In genomic region chr20:21100590-21101452, GRCh38 we compare ENCODE assay signal across 8 cellular contexts. TPM values are rescaled to one million over a fixed set of nuclear protein-coding genes. Genes with fewer than 3 reads are reported as not detected.
DNase-seq lines count a peak whose midpoint lies in the region; ATAC-seq and TF ChIP-seq lines count a peak whose summit lies in the region.

No MANE protein-coding gene starts in this region.

- WGBS in H9 (ENCODE audit: extremely low coverage, insufficient read length, low lambda C conversion rate): no CpG with 5 or more reads among the region's 64 CpGs

- H3K79me1 ChIP-seq in H9 (ENCODE audit: insufficient read depth, low read depth, low read length, poor library complexity, severe bottlenecking): no peaks in the 10 kb centered on the region

- H2AK5ac ChIP-seq in H9 (ENCODE audit: insufficient read length, low read length): no peak overlapping the region

- CTCF ChIA-PET in AG04450 (lab: Charles Lee): interaction anchor here (1.4 kb wide), 1 partner anchor 404 kb away, joined by 3 read pairs; no protein-coding TSS in a partner anchor

- H4K5ac ChIP-seq in H9 (ENCODE audit: insufficient read length, low read depth, low read length): no peak overlapping the region

- peak overlapping the region; percentile 43 for H3K18ac ChIP-seq in H9 (ENCODE audit: insufficient read length, low read depth, low read length)

- H3K4me1 ChIP-seq in H9 (ENCODE audit: insufficient read depth, low read length): no peaks in the 10 kb centered on the region; the same call in 1 of the 2 replicates

- peaks cover 10% of the 10 kb centered on the region; the same call in 1 of the 2 replicates for H3K9me3 ChIP-seq in AG04450 (ENCODE audit: control insufficient read depth, insufficient read depth, low read length)
- H3K9me3 ChIP-seq in H9 (ENCODE audit: control insufficient read depth, low read depth, low read length): no peaks in the 10 kb centered on the region
- H3K9me3 ChIP-seq in T-helper 17 cell (ENCODE audit: control insufficient read depth, low read length, poor library complexity, severe bottlenecking): peaks cover 3% of the 10 kb centered on the region

- H3K4me1 Mint-ChIP-seq in H9 (peaks cover 54 to 60% of the 10 kb centered on the region in 2 experiments), T-helper 17 cell (peaks cover 24% of the 10 kb centered on the region)

- H4K91ac ChIP-seq in H9 (ENCODE audit: insufficient read length, low read depth, low read length): no peak overlapping the region

- no peak for ATAC-seq in T-helper 17 cell
- ATAC-seq in GM21576 (IDR thresholded peaks at IDR 0.05; ENCODE audit: unreplicated experiment): no peak

- H4K8ac ChIP-seq in H9 (replicated peaks; ENCODE audit: insufficient read length, low read depth, low read length): no peak overlapping the region

- peak overlapping the region; percentile 40 for H3K4me3 ChIP-seq in AG04450 (ENCODE audit: low read depth, low read length)
- no peak overlapping the region for H3K4me3 ChIP-seq in fibroblast of pulmonary artery (replicated peaks; ENCODE audit: low read depth, low read length)

- DNase-seq in AG04450 (ENCODE audit: low read depth, low spot score) (no peak), H9 (peak; percentile 79), T-helper 17 cell (no peak), fibroblast of pulmonary artery (ENCODE audit: low read depth) (peak; percentile 10), posterior vena cava (ENCODE audit: low spot score) (peak; percentile 77), SK-N-DZ (ENCODE audit: low spot score) (no peak), GF-D8 (lab: John Stamatoyannopoulos, UW) (no peak)

- no peaks in the 10 kb centered on the region for H4K20me1 ChIP-seq in H9 (ENCODE audit: control insufficient read depth, insufficient read depth, insufficient read length)

- no peak overlapping the region for H2BK20ac ChIP-seq in H9 (ENCODE audit: low read depth, low read length, poor library complexity, severe bottlenecking)

- no peak overlapping the region for H2BK5ac ChIP-seq in H9 (ENCODE audit: insufficient read length, low read length)

- H3K27me3 Mint-ChIP-seq in H9 (ENCODE audit: low read depth) (peaks cover 97% of the 10 kb centered on the region), T-helper 17 cell (peaks cover 68% of the 10 kb centered on the region)

- no peak overlapping the region for H3K4ac ChIP-seq in H9 (ENCODE audit: low read depth, low read length)

- peaks cover 52% of the 10 kb centered on the region for H3K23me2 ChIP-seq in H9 (ENCODE audit: insufficient read length, low read depth, low read length, poor library complexity, severe bottlenecking)

- no peak overlapping the region for H3K56ac ChIP-seq in H9 (ENCODE audit: insufficient read length, low read depth, low read length)

- H3K14ac ChIP-seq in H9 (ENCODE audit: insufficient read depth, low read length): peak overlapping the region; percentile 69

- H3K27ac Mint-ChIP-seq in H9: peak overlapping the region in 2 of 3 experiments; percentile 77 to 96; a peak in 3 of 7 replicates
- peak overlapping the region; percentile 81 for H3K27ac Mint-ChIP-seq in T-helper 17 cell

- H3K27me3 ChIP-seq in AG04450 (ENCODE audit: control insufficient read depth, insufficient read depth, low read length): peaks cover 80% of the 10 kb centered on the region
- H3K27me3 ChIP-seq in H9 (ENCODE audit: insufficient read depth, low read length): peaks cover 34% of the 10 kb centered on the region

- H2BK120ac ChIP-seq in H9 (ENCODE audit: low read depth, low read length, poor library complexity, severe bottlenecking): no peak overlapping the region

- H3K23ac ChIP-seq in H9 (ENCODE audit: insufficient read length, low read depth, low read length): no peak overlapping the region

- H3T11ph ChIP-seq in H9 (ENCODE audit: low read length): no peak overlapping the region

- no peaks in the 10 kb centered on the region; a peak in 2 of 5 replicates for H3K9me3 Mint-ChIP-seq in H9

- H3K27ac ChIP-seq in AG04450 (ENCODE audit: low read depth, low read length) (no peak overlapping the region), H9 (ENCODE audit: insufficient read length, low read depth, low read length) (no peak overlapping the region)

- H2AFZ ChIP-seq in H9 (ENCODE audit: low read length): no peak overlapping the region

- H3K4me2 ChIP-seq in H9 (ENCODE audit: insufficient read depth, insufficient read length, low read length): peak overlapping the region; percentile 89

- no peaks in the 10 kb centered on the region for H3K36me3 Mint-ChIP-seq in H9 (ENCODE audit: insufficient read depth in 1 of 3, low read depth in 3 of 3)
- no peaks in the 10 kb centered on the region for H3K36me3 Mint-ChIP-seq in T-helper 17 cell (ENCODE audit: low read depth)

- H2BK15ac ChIP-seq in H9 (ENCODE audit: low read depth, low read length): no peak overlapping the region

- POLR2A ChIA-PET in AG04450 (lab: Yijun Ruan, JAX): no interaction called here

- H2BK12ac ChIP-seq in H9 (ENCODE audit: insufficient read length, low read depth, low read length): no peak overlapping the region

- H3K9ac ChIP-seq in H9 (ENCODE audit: extremely low read depth, insufficient read length, low read length): no peak overlapping the region

- H3K4me3 Mint-ChIP-seq in H9 (peak overlapping the region; percentile 62 to 89), T-helper 17 cell (peak overlapping the region; percentile 92)

- TF ChIP-seq CTCF in AG04450 (IDR thresholded peaks at IDR 0.05; ENCODE audit: low read depth, low read length) (no peak), H9 (conservative IDR thresholded peaks at IDR 0.05) (no peak), fibroblast of pulmonary artery (IDR thresholded peaks at IDR 0.05; ENCODE audit: low read length, missing control alignments) (no peak)

- intact Hi-C loops in posterior vena cava (cut with DNase I): no loop called here

- H3K79me2 ChIP-seq in H9 (ENCODE audit: insufficient read depth, low read length): no peaks in the 10 kb centered on the region

RNA-seq across cellular contexts. Expression of gene LINC00237, which starts 5.3 kb away (rescaled TPM):
- polyA plus RNA-seq in AG04450 (2011; rRNA removed): not detected in 2 replicates
- not detected in 2 replicates for polyA minus RNA-seq in AG04450 (2011; rRNA and poly(A)+ RNA removed)
- total RNA-seq in H9 (2021): 0.24 and 0.90 TPM in 2 replicates
- not detected for total RNA-seq in T-helper 17 cell
- not detected for total RNA-seq in posterior vena cava
- not detected in 2 replicates for polyA plus RNA-seq in SK-N-DZ (2014; cell fraction: cytosol; rRNA removed)
- not detected in 2 replicates for polyA plus RNA-seq in SK-N-DZ (2014; cell fraction: nucleus; rRNA removed)

RNA-seq across cellular contexts. Expression of gene KIZ, which starts 25.1 kb away (rescaled TPM):
- 18.8 and 26.1 TPM in 2 replicates for polyA plus RNA-seq in AG04450 (2011; rRNA removed)
- polyA minus RNA-seq in AG04450 (2011; rRNA and poly(A)+ RNA removed): 8.0 and 14.8 TPM in 2 replicates
- total RNA-seq in H9 (2021): 29.3 and 41.0 TPM in 2 replicates
- 10 to 100 TPM; 23.0 to 26.9 TPM for total RNA-seq in T-helper 17 cell
- 10 to 100 TPM; 23.2 to 26.1 TPM for total RNA-seq in posterior vena cava
- 33.5 and 35.3 TPM in 2 replicates for polyA plus RNA-seq in SK-N-DZ (2014; cell fraction: cytosol; rRNA removed)
- polyA plus RNA-seq in SK-N-DZ (2014; cell fraction: nucleus; rRNA removed): 47.3 and 52.6 TPM in 2 replicates

Comparison
In these comparisons a context has a peak if more than half of its experiments do, and no peak if none do; other contexts are left out.
1. DNase-seq: peak in H9 (single experiment), fibroblast of pulmonary artery (single experiment) and posterior vena cava (single experiment); none in AG04450 (single experiment), T-helper 17 cell (0 of 3), SK-N-DZ (single experiment) and GF-D8 (single experiment).